1 cellular context compared by ENCODE assay signal in the genomic region with DNA sequence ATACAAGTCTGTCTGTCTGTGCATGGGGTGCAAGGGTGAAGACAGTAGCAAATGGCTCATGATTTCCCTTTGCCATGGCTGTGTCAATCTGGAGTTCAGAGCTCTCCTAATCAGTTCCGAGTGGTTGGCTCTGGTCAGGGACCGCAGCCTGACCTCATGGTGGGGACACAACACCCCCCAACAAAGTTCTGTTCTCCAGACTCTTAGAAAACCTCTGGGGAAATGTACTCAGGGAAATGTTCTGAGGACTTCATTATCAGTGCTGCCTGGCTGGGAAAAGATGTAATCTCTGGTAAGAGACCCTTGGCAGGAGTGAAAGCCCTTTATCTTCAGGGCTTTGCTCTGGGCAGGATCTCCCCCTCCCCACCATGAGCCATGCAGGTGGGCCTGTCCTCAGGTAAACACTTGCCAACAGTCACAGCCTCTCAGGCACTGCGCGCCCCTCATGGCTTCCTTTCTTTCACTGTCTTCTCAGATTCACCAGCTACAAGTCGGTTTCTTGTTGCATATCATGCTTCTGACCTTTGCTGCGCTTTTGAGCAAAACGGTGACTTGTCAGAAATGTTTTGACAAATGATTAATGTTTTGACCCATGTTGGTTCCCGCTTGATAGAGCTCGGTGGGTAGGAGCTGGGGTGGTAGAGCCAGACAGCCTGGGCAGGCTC.
TF ChIP-seq lines count a peak whose summit lies in the region.

No MANE protein-coding gene starts in this region.

TF ChIP-seq in endothelial cell of umbilical vein, 7 proteins besides CTCF, POLR2A, EP300 and RAD21:
- TF ChIP-seq GATA2 (IDR thresholded peaks at IDR 0.05; ENCODE audit: insufficient read depth, insufficient read length, low read depth, low read length) (no peak), POLR2AphosphoS5 (IDR thresholded peaks at IDR 0.05; ENCODE audit: insufficient read depth, low read depth, low read length) (no peak), FOS (IDR thresholded peaks at IDR 0.05; ENCODE audit: borderline replicate concordance, insufficient read depth, low read length) (no peak), JUN (IDR thresholded peaks at IDR 0.05; ENCODE audit: borderline replicate concordance, insufficient read depth, insufficient read length, low read depth) (no peak), MYC (IDR thresholded peaks at IDR 0.05; ENCODE audit: low read depth, low read length) (no peak), EZH2 (IDR thresholded peaks at IDR 0.05; ENCODE audit: borderline replicate concordance, low read depth, low read length, severe bottlenecking) (no peak)
- TF ChIP-seq, protein P1, sequence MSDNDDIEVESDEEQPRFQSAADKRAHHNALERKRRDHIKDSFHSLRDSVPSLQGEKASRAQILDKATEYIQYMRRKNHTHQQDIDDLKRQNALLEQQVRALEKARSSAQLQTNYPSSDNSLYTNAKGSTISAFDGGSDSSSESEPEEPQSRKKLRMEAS (IDR thresholded peaks at IDR 0.05; ENCODE audit: insufficient read depth, insufficient read length), result no peak
